In the genomic region with DNA sequence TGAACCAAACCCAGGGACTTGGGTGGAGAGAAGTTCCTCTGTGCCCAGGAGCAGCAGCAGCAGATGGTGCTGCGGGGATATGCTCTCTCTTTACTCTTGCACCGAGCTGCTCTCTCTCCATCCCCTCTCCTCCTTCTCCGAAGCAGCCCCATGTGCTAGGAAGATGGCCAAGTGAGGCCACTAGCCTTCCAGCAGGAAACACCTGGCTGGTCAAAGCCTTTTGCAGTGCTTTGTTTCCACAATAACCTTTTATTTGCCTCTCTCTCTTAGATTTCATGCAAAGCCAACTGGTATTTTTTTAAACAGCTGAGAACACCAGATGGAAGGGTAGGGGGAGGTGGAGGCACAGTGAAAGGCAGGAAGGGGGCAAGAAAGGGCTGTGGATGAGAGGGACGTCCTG, we compare ENCODE assay signal across 18 cellular contexts.
A peak's percentile ranks its signal among the peaks of the same experiment; 100 is the strongest.
DNase-seq lines count a peak whose midpoint lies in the region; TF ChIP-seq lines count a peak whose summit lies in the region.
"Had no signal": no experiment of that assay in that cellular context is flagged by ENCODE, and none has a peak within 500 bp of the region (broad histone marks: within the 10 kb centered on the region; RNA-seq: fewer than 3 reads in every experiment).

No MANE protein-coding gene starts in this region.

- H3K27ac ChIP-seq in dorsolateral prefrontal cortex (peak overlapping the region in 42 of 59 donors; percentile 2 to 82 (median 53)), neural cell (ENCODE audit: low read length) (peak overlapping the region; percentile 76)
- H3K27ac ChIP-seq: stomach, tibial artery, VCaP had no signal

- H3K9me2 ChIP-seq in neural cell (ENCODE audit: insufficient read depth, low read length), result no peaks in the 10 kb centered on the region

- no peaks in the 10 kb centered on the region for H4K20me1 ChIP-seq in neural cell (ENCODE audit: insufficient read depth)

- no peaks in the 10 kb centered on the region for H3K36me3 ChIP-seq in neural cell (ENCODE audit: insufficient read depth, low read length)
- H3K36me3 ChIP-seq: stomach, tibial artery had no signal

- no peaks in the 10 kb centered on the region for H3K79me2 ChIP-seq in neural cell (replicated peaks; ENCODE audit: insufficient read depth, low read length)

- TF ChIP-seq CTCF in dorsolateral prefrontal cortex (IDR thresholded peaks at IDR 0.05 in 54 of 56, conservative IDR thresholded peaks at IDR 0.05 in 2 of 56; ENCODE audit: low read depth in 1 of 56, partially characterized antibody in 56 of 56) (no peak), neural cell (IDR thresholded peaks at IDR 0.05; ENCODE audit: poor library complexity, severe bottlenecking) (no peak)

- TF ChIP-seq RAD21 in neural cell (conservative IDR thresholded peaks at IDR 0.05), result no peak

- peak overlapping the region; percentile 35 for H2AFZ ChIP-seq in neural cell (ENCODE audit: low read depth, low read length)

- H3F3A ChIP-seq in neural cell (ENCODE audit: insufficient read depth, low read length, poor library complexity, severe bottlenecking), result peaks cover 6% of the 10 kb centered on the region

- no peak for TF ChIP-seq EP300 in neural cell (conservative IDR thresholded peaks at IDR 0.05; ENCODE audit: poor library complexity, severe bottlenecking)

- H3K4me3 ChIP-seq in dorsolateral prefrontal cortex (no peak overlapping the region), neural cell (ENCODE audit: low read length) (peak overlapping the region; percentile 40)
- H3K4me3 ChIP-seq: stomach, tibial artery had no signal

- intact Hi-C loops in dorsolateral prefrontal cortex (cut with DNase I), result loop anchor here (5.0 to 10.0 kb wide), 4 partner anchors 257 to 889 kb away; no protein-coding TSS in a partner anchor

- peak overlapping the region; percentile 42 for H3K9ac ChIP-seq in neural cell (ENCODE audit: low read length)

- H3K4me2 ChIP-seq in neural cell (ENCODE audit: low read length), result peak overlapping the region; percentile 22

- H3K9me3 ChIP-seq in neural cell (ENCODE audit: low read length), result no peaks in the 10 kb centered on the region
- H3K9me3 ChIP-seq: stomach, tibial artery had no signal

- H3K27me3 ChIP-seq in dorsolateral prefrontal cortex (peaks cover 0 to 10% (median 0%) of the 10 kb centered on the region in 45 donors), neural cell (ENCODE audit: insufficient read depth, low read depth, low read length) (no peaks in the 10 kb centered on the region)

- DNase-seq in NCI-H1092 (lab: John Stamatoyannopoulos, UW), result peak; percentile 86
- DNase-seq in NCI-H446 treated with DMSO at 0.1 percent for 48 hours (lab: John Stamatoyannopoulos, UW), result peak; percentile 10
- DNase-seq in dorsolateral prefrontal cortex, result no peak
- DNase-seq in activated effector memory CD4-positive, alpha-beta T cell treated with anti-CD3 and anti-CD28 coated beads, Interleukin-2, amount 50 U/mL, for 16 hours, result no peak
- DNase-seq in RKO (ENCODE audit: low spot score), result no peak
- DNase-seq in amniotic stem cell (lab: John Stamatoyannopoulos, UW), result no peak
- DNase-seq: activated CD4-positive, alpha-beta T cell treated with anti-CD3 and anti-CD28 coated beads for 48 hours; activated T-cell treated with anti-CD3 and anti-CD28 coated beads, Interleukin-2, amount 50 U/mL, for 24 hours; CD8-positive, alpha-beta memory T cell; mammary epithelial cell; NCI-H1048; NCI-H2107; occipital lobe; stimulated activated CD8-positive, alpha-beta memory T cell treated with anti-CD3 and anti-CD28 coated beads, Interleukin-4, amount 100 ng/mL, for 48 hours; stomach; tibial artery had no signal

TF ChIP-seq in neural cell, 6 proteins besides CTCF, POLR2A, EP300 and RAD21:
- TF ChIP-seq SMC3 (conservative IDR thresholded peaks at IDR 0.05; ENCODE audit: poor library complexity), result no peak
- TF ChIP-seq MXI1 (conservative IDR thresholded peaks at IDR 0.05; ENCODE audit: poor library complexity, severe bottlenecking), result no peak
- TF ChIP-seq, protein P1, sequence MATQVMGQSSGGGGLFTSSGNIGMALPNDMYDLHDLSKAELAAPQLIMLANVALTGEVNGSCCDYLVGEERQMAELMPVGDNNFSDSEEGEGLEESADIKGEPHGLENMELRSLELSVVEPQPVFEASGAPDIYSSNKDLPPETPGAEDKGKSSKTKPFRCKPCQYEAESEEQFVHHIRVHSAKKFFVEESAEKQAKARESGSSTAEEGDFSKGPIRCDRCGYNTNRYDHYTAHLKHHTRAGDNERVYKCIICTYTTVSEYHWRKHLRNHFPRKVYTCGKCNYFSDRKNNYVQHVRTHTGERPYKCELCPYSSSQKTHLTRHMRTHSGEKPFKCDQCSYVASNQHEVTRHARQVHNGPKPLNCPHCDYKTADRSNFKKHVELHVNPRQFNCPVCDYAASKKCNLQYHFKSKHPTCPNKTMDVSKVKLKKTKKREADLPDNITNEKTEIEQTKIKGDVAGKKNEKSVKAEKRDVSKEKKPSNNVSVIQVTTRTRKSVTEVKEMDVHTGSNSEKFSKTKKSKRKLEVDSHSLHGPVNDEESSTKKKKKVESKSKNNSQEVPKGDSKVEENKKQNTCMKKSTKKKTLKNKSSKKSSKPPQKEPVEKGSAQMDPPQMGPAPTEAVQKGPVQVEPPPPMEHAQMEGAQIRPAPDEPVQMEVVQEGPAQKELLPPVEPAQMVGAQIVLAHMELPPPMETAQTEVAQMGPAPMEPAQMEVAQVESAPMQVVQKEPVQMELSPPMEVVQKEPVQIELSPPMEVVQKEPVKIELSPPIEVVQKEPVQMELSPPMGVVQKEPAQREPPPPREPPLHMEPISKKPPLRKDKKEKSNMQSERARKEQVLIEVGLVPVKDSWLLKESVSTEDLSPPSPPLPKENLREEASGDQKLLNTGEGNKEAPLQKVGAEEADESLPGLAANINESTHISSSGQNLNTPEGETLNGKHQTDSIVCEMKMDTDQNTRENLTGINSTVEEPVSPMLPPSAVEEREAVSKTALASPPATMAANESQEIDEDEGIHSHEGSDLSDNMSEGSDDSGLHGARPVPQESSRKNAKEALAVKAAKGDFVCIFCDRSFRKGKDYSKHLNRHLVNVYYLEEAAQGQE (IDR thresholded peaks at IDR 0.05; ENCODE audit: borderline replicate concordance), result no peak
- no peak for TF ChIP-seq EZH2 (IDR thresholded peaks at IDR 0.05; ENCODE audit: borderline replicate concordance, insufficient read depth, low read length, poor library complexity, severe bottlenecking)
- no peak for TF ChIP-seq TAF1 (IDR thresholded peaks at IDR 0.05; ENCODE audit: low read depth)
- TF ChIP-seq POLR2AphosphoS5 (IDR thresholded peaks at IDR 0.05), result no peak

Comparison
In these comparisons a context has a peak if more than half of its experiments do, and no peak if none do; other contexts are left out.
1. DNase-seq: peak in NCI-H1092 (single experiment) and NCI-H446 treated with DMSO at 0.1 percent for 48 hours (single experiment); none in dorsolateral prefrontal cortex (0 of 10), activated effector memory CD4-positive, alpha-beta T cell treated with anti-CD3 and anti-CD28 coated beads, Interleukin-2, amount 50 U/mL, for 16 hours (single experiment), RKO (single experiment) and amniotic stem cell (single experiment).